In genomic region chr10:24415455-24416169, GRCh38 we compare ENCODE assay signal across 9 cellular contexts.
DNase-seq lines count a peak whose midpoint lies in the region; ATAC-seq and TF ChIP-seq lines count a peak whose summit lies in the region.
"Had no signal": no experiment of that assay in that cellular context is flagged by ENCODE, and none has a peak within 500 bp of the region (broad histone marks: within the 10 kb centered on the region; RNA-seq: fewer than 3 reads in every experiment).

No MANE protein-coding gene starts in this region.

- H3K9me3 ChIP-seq in right atrium auricular region: no peaks in the 10 kb centered on the region

- no peaks in the 10 kb centered on the region for H3K27me3 Mint-ChIP-seq in brain
- H3K27me3 Mint-ChIP-seq: natural killer cell treated with Interleukin-12 subunit alpha and Interleukin-12 subunit beta and Interleukin-15 and Interleukin-18, amount 100 ng/mL, for 72 hours had no signal

- no peaks in the 10 kb centered on the region for H3K27me3 ChIP-seq in right atrium auricular region

- H3K27ac Mint-ChIP-seq in brain: peak overlapping the region; percentile 15 to 80 (median 60)
- H3K27ac Mint-ChIP-seq: natural killer cell treated with Interleukin-12 subunit alpha and Interleukin-12 subunit beta and Interleukin-15 and Interleukin-18, amount 100 ng/mL, for 72 hours had no signal

- H3K4me3 ChIP-seq in right atrium auricular region: no peak overlapping the region

- H3K27ac ChIP-seq in right atrium auricular region: peak overlapping the region; percentile 61 to 66

- peak overlapping the region in 1 of 5 experiments; percentile 29 for H3K4me3 Mint-ChIP-seq in brain
- H3K4me3 Mint-ChIP-seq: natural killer cell treated with Interleukin-12 subunit alpha and Interleukin-12 subunit beta and Interleukin-15 and Interleukin-18, amount 100 ng/mL, for 72 hours had no signal

- H3K4me1 ChIP-seq in right atrium auricular region: peaks cover 0 to 21% of the 10 kb centered on the region in 2 donors

- DNase-seq in GM04504 (ENCODE audit: low read depth) (peak; percentile 16), right atrium auricular region (ENCODE audit: low spot score) (peak; percentile 78), retina (peak; percentile 31), NCI-H2227 treated with DMSO at 0.1 percent for 48 hours (lab: John Stamatoyannopoulos, UW) (no peak), GM19240 (ENCODE audit: insufficient read length, low spot score) (no peak)
- DNase-seq in effector CD4-positive, alpha-beta T cell: no peak

- no peak for ATAC-seq in GM18909 (IDR thresholded peaks at IDR 0.05; ENCODE audit: poor library complexity, unreplicated experiment)
- ATAC-seq: natural killer cell treated with Interleukin-12 subunit alpha and Interleukin-12 subunit beta and Interleukin-15 and Interleukin-18, amount 100 ng/mL, for 72 hours had no signal

- peaks cover 30% of the 10 kb centered on the region for H3K4me1 Mint-ChIP-seq in brain

- TF ChIP-seq CTCF in brain (conservative IDR thresholded peaks at IDR 0.05) (no peak), right atrium auricular region (IDR thresholded peaks at IDR 0.05) (no peak)

- H3K36me3 ChIP-seq in right atrium auricular region: no peaks in the 10 kb centered on the region

- H3K9me3 Mint-ChIP-seq in brain: peaks cover 0 to 3% (median 0%) of the 10 kb centered on the region in 5 experiments
- H3K9me3 Mint-ChIP-seq: natural killer cell treated with Interleukin-12 subunit alpha and Interleukin-12 subunit beta and Interleukin-15 and Interleukin-18, amount 100 ng/mL, for 72 hours had no signal

- no peaks in the 10 kb centered on the region for H3K36me3 Mint-ChIP-seq in brain
- H3K36me3 Mint-ChIP-seq: natural killer cell treated with Interleukin-12 subunit alpha and Interleukin-12 subunit beta and Interleukin-15 and Interleukin-18, amount 100 ng/mL, for 72 hours had no signal

Comparison
In these comparisons a context has a peak if more than half of its experiments do, and no peak if none do; other contexts are left out.
1. DNase-seq: peak in GM04504 (single experiment), right atrium auricular region (single experiment) and retina (single experiment); none in NCI-H2227 treated with DMSO at 0.1 percent for 48 hours (single experiment), effector CD4-positive, alpha-beta T cell (single experiment) and GM19240 (single experiment).